ENCODE assay signal across 17 cellular contexts in genomic region chr4:183860110-183860509, GRCh38. TPM values are rescaled to one million over a fixed set of nuclear protein-coding genes. Genes with fewer than 3 reads are reported as not detected.
DNase-seq lines count a peak whose midpoint lies in the region; ATAC-seq and TF ChIP-seq lines count a peak whose summit lies in the region.
"Had no signal": no experiment of that assay in that cellular context is flagged by ENCODE, and none has a peak within 500 bp of the region (broad histone marks: within the 10 kb centered on the region; RNA-seq: fewer than 3 reads in every experiment).

No MANE protein-coding gene starts in this region.

- no peak overlapping the region for H3K14ac ChIP-seq in trophoblast cell (ENCODE audit: low read length)

- H3K79me2 ChIP-seq in trophoblast cell (ENCODE audit: control insufficient read depth, insufficient read depth, low read length, poor library complexity): no peaks in the 10 kb centered on the region

- H2BK120ac ChIP-seq in trophoblast cell (ENCODE audit: insufficient read depth, low read length, poor library complexity): no peak overlapping the region

- 55 to 79% methylated on average over 2 of the region's 2 CpGs for WGBS in heart right ventricle, 2 donors
- no CpG with 5 or more reads among the region's 2 CpGs for WGBS in trophoblast cell (ENCODE audit: extremely low coverage, insufficient coverage, insufficient read length)

- no peak overlapping the region for H2BK12ac ChIP-seq in trophoblast cell (ENCODE audit: low read length)

- DNase-seq in heart right ventricle (no peak), left ventricle myocardium inferior (no peak), foreskin keratinocyte (no peak), midbrain (lab: John Stamatoyannopoulos, UW) (peak; percentile 27), trophoblast cell (no peak), A172 (ENCODE audit: low spot score) (no peak)
- DNase-seq in stimulated activated naive CD8-positive, alpha-beta T cell treated with anti-CD3 and anti-CD28 coated beads, Interleukin-15, Interleukin-2, amounts not matched to agents 100 U/mL and 50 U/mL, for 24 hours: no peak
- DNase-seq: AML-193; Caco-2; CD4-positive, alpha-beta T cell; GOT3; H7; HFFc6 had no signal

- no peak overlapping the region for H2AK5ac ChIP-seq in trophoblast cell (ENCODE audit: low read length)

- H3K4me2 ChIP-seq in trophoblast cell (ENCODE audit: low read length): no peak overlapping the region
- H3K4me2 ChIP-seq: A549 had no signal

- no peak overlapping the region for H3K18ac ChIP-seq in trophoblast cell (ENCODE audit: low read length)

- no peak overlapping the region for H3K4ac ChIP-seq in trophoblast cell (ENCODE audit: low read depth, low read length)

- H4K91ac ChIP-seq in trophoblast cell (ENCODE audit: low read depth, low read length): no peak overlapping the region

- H2AFZ ChIP-seq in trophoblast cell (ENCODE audit: insufficient read depth, low read length, poor library complexity): no peak overlapping the region

- no peak overlapping the region for H3K23ac ChIP-seq in trophoblast cell (ENCODE audit: low read length)

- intact Hi-C loops in heart right ventricle (cut with DNase I) (no loop called here), left ventricle myocardium inferior (cut with micrococcal nuclease) (no loop called here)

- H3K27ac ChIP-seq in heart right ventricle (peak overlapping the region in 1 of 10 donors; percentile 33), left ventricle myocardium inferior (replicated peaks) (no peak overlapping the region), foreskin keratinocyte (peak overlapping the region; percentile 61), trophoblast cell (ENCODE audit: low read depth, low read length) (no peak overlapping the region)
- H3K27ac ChIP-seq: A549, C4-2B had no signal

- ATAC-seq in heart right ventricle (peak in 5 of 8 donors; percentile 28 to 74 (median 65)), foreskin keratinocyte (no peak)
- no peak for ATAC-seq in stimulated activated naive CD8-positive, alpha-beta T cell treated with anti-CD3 and anti-CD28 coated beads, Interleukin-15, Interleukin-2, amounts not matched to agents 100 U/mL and 50 U/mL, for 24 hours
- ATAC-seq: A549, HCT116 had no signal

- H3K36me3 ChIP-seq in heart right ventricle: no peaks in the 10 kb centered on the region
- no peaks in the 10 kb centered on the region for H3K36me3 ChIP-seq in left ventricle myocardium inferior
- H3K36me3 ChIP-seq in trophoblast cell (ENCODE audit: control insufficient read depth in 1 of 2, insufficient read depth in 2 of 2, low read length in 2 of 2): no peaks in the 10 kb centered on the region

- H3K4me3 ChIP-seq in heart right ventricle (no peak overlapping the region), left ventricle myocardium inferior (no peak overlapping the region), trophoblast cell (ENCODE audit: low read depth, low read length) (no peak overlapping the region)
- H3K4me3 ChIP-seq: A549 had no signal

- TF ChIP-seq CTCF in heart right ventricle (IDR thresholded peaks at IDR 0.05) (no peak), left ventricle myocardium inferior (IDR thresholded peaks at IDR 0.05; ENCODE audit: borderline replicate concordance) (no peak), foreskin keratinocyte (conservative IDR thresholded peaks at IDR 0.05) (no peak)

- no peak overlapping the region for H4K8ac ChIP-seq in trophoblast cell (ENCODE audit: low read depth, low read length)

- H3K4me1 ChIP-seq in heart right ventricle (peaks cover 0 to 20% (median 6%) of the 10 kb centered on the region in 9 donors), left ventricle myocardium inferior (peaks cover 21% of the 10 kb centered on the region), foreskin keratinocyte (no peaks in the 10 kb centered on the region), trophoblast cell (ENCODE audit: control insufficient read depth in 1 of 2, insufficient read depth in 2 of 2, low read length in 2 of 2) (peaks cover 10 to 17% of the 10 kb centered on the region in 2 experiments)
- H3K4me1 ChIP-seq: A549, Caco-2 had no signal

- H3K27me3 ChIP-seq in heart right ventricle (no peaks in the 10 kb centered on the region), left ventricle myocardium inferior (ENCODE audit: low read depth) (no peaks in the 10 kb centered on the region), foreskin keratinocyte (no peaks in the 10 kb centered on the region), trophoblast cell (ENCODE audit: insufficient read depth, low read length) (no peaks in the 10 kb centered on the region)

- H2BK5ac ChIP-seq in trophoblast cell (ENCODE audit: low read depth, low read length, poor library complexity): no peak overlapping the region

- H3K79me1 ChIP-seq in trophoblast cell (ENCODE audit: low read length): peaks cover 2% of the 10 kb centered on the region

- H3K9me3 ChIP-seq in heart right ventricle (no peaks in the 10 kb centered on the region), left ventricle myocardium inferior (replicated peaks) (no peaks in the 10 kb centered on the region), trophoblast cell (ENCODE audit: insufficient read depth, low read depth, low read length) (peaks cover 4% of the 10 kb centered on the region)
- H3K9me3 ChIP-seq: A549, Caco-2 had no signal

- no peak overlapping the region for H3K9ac ChIP-seq in trophoblast cell (ENCODE audit: low read length)

- H4K12ac ChIP-seq in trophoblast cell (ENCODE audit: low read depth, low read length): no peak overlapping the region

RNA-seq across cellular contexts. Expression of gene STOX2, which starts 45.0 kb away (rescaled TPM):
- total RNA-seq in heart right ventricle (10 to 100 TPM in 9 of 10 donors, 1 to 10 TPM in 1; 8.3 to 25.5 (median 13.9) TPM), left ventricle myocardium inferior (12.2 TPM), foreskin keratinocyte (0.75 and 0.99 TPM in 2 replicates)
- polyA plus RNA-seq in heart right ventricle (1 to 10 TPM; 2.2 to 3.1 TPM), foreskin keratinocyte (0.14 and 0.24 TPM in 2 replicates)
- 5.0 and 5.4 TPM in 2 replicates for polyA plus RNA-seq in trophoblast cell (2013)
- total RNA-seq in A172 (2014; rRNA removed; shearing (Covaris generic)): 2.3 and 3.4 TPM in 2 replicates
- total RNA-seq: CD4-positive, alpha-beta T cell; HT-29 had no signal

Comparison
In these comparisons a context has a peak if more than half of its experiments do, and no peak if none do; other contexts are left out.
1. ATAC-seq: peak in heart right ventricle (5 of 8); none in foreskin keratinocyte (single experiment) and stimulated activated naive CD8-positive, alpha-beta T cell treated with anti-CD3 and anti-CD28 coated beads, Interleukin-15, Interleukin-2, amounts not matched to agents 100 U/mL and 50 U/mL, for 24 hours (single experiment).